8 cellular contexts compared by ENCODE assay signal in the genomic region with DNA sequence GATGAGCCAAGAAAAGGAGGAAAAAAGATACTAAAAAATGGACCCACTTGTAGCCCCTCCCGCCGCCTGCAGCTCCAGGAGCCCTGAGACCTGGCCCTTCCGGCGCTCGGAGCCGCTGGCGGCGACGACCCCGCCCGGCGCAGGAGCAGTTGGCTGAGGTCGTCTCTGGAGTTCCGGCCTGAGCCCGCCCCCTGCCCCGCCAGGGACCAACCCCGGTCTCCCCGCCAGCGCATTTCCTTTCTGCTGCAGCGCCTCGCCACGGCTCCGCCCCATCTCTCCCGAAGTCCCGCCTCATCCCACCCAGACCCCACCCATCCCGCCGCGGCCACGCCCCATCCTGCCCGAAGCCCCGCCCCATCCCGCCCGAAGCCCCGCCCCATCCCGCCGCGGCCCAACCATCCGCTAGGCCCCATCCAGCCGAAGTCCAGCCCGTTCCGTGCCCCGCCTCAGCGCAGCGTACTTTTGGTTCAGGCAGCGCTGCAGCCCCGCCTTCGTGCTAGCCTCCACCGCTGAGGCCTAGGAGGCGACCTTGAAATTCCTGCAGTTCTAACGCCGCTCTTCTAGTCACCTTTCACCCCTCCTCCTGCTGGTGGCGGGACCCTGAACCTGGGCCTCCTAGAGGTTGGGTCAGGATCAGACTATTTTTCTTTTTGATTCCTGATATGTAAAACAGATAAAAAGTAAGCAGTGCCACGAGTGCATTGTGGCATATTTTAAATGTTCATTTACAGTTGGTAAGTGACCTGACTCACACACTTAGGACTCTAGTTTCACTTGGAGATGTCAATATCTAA. TPM values are rescaled to one million over a fixed set of nuclear protein-coding genes. Genes with fewer than 3 reads are reported as not detected.
DNase-seq lines count a peak whose midpoint lies in the region; ATAC-seq, FAIRE-seq and TF ChIP-seq lines count a peak whose summit lies in the region.

A gene with protein sequence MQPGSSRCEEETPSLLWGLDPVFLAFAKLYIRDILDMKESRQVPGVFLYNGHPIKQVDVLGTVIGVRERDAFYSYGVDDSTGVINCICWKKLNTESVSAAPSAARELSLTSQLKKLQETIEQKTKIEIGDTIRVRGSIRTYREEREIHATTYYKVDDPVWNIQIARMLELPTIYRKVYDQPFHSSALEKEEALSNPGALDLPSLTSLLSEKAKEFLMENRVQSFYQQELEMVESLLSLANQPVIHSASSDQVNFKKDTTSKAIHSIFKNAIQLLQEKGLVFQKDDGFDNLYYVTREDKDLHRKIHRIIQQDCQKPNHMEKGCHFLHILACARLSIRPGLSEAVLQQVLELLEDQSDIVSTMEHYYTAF (minus strand): TSS at position 132 of the 794 bp plus-strand sequence. CDS start 590 bp downstream, outside the sequence.

- H3K9me2 ChIP-seq in Loucy (replicated peaks; ENCODE audit: low read depth, low read length) = no peaks in the 10 kb centered on the region

- H3K9ac ChIP-seq in Loucy (ENCODE audit: low read depth, low read length, poor library complexity, severe bottlenecking) = peak within 1 kb of the TSS; percentile 93

- no peak for FAIRE-seq in H54 (lab: Jason Lieb, UNC)

- TF ChIP-seq CTCF in Loucy (conservative IDR thresholded peaks at IDR 0.05; ENCODE audit: low read length) = no peak; the same call in 1 of the 2 replicates
- no peak for TF ChIP-seq CTCF in fibroblast of the aortic adventitia (IDR thresholded peaks at IDR 0.05; ENCODE audit: insufficient read depth, low read length)
- peak; percentile 11 for TF ChIP-seq CTCF in nephron progenitor cell (IDR thresholded peaks at IDR 0.05)

- H3K79me2 ChIP-seq in Loucy (ENCODE audit: insufficient read depth, low read length) = peaks cover 35% of the 10 kb centered on the region

- H3K36me3 ChIP-seq in Loucy (ENCODE audit: insufficient read depth, low read length) = 0 out of 2 replicates have a peak, but pooled peaks cover 6% of the 10 kb centered on the region

- TF ChIP-seq POLR2A in H54 (IDR thresholded peaks at IDR 0.05; ENCODE audit: low read depth, low read length) (peak; percentile 87), Raji (IDR thresholded peaks at IDR 0.05; ENCODE audit: insufficient read depth, low read depth, low read length) (peak; percentile 88)

- H3K4me1 Mint-ChIP-seq in nephron progenitor cell = peaks cover 39% of the 10 kb centered on the region
- peaks cover 34% of the 10 kb centered on the region for H3K4me1 Mint-ChIP-seq in stimulated activated naive CD8-positive, alpha-beta T cell treated with anti-CD3 and anti-CD28 coated beads, Interleukin-15, amount 100 ng/mL, for 72 hours

- H3K36me3 Mint-ChIP-seq in nephron progenitor cell (ENCODE audit: low read depth) = peaks cover 20% of the 10 kb centered on the region

- H3K4me3 Mint-ChIP-seq in nephron progenitor cell = peak within 1 kb of the TSS; percentile 95
- peak within 1 kb of the TSS; percentile 92 to 96 for H3K4me3 Mint-ChIP-seq in stimulated activated naive CD8-positive, alpha-beta T cell treated with anti-CD3 and anti-CD28 coated beads, Interleukin-15, amount 100 ng/mL, for 72 hours

- peaks cover 4% of the 10 kb centered on the region for H3K27me3 Mint-ChIP-seq in nephron progenitor cell (ENCODE audit: low read depth, poor library complexity)
- H3K27me3 Mint-ChIP-seq in stimulated activated naive CD8-positive, alpha-beta T cell treated with anti-CD3 and anti-CD28 coated beads, Interleukin-15, amount 100 ng/mL, for 72 hours = no peaks in the 10 kb centered on the region

- peaks cover 10% of the 10 kb centered on the region for H3K9me3 Mint-ChIP-seq in nephron progenitor cell
- H3K9me3 Mint-ChIP-seq in stimulated activated naive CD8-positive, alpha-beta T cell treated with anti-CD3 and anti-CD28 coated beads, Interleukin-15, amount 100 ng/mL, for 72 hours = peaks cover 7 to 8% of the 10 kb centered on the region in 2 donors

- ATAC-seq in stimulated activated naive CD8-positive, alpha-beta T cell treated with anti-CD3 and anti-CD28 coated beads, Interleukin-15, amount 100 ng/mL, for 72 hours = peak; percentile 94

- H3K4me3 ChIP-seq in Loucy (ENCODE audit: low read length, poor library complexity, severe bottlenecking) = peak within 1 kb of the TSS; percentile 85
- peak within 1 kb of the TSS; percentile 87 for H3K4me3 ChIP-seq in fibroblast of the aortic adventitia (ENCODE audit: low read depth, low read length)

- H3K9me3 ChIP-seq in Loucy (ENCODE audit: insufficient read depth, low read depth, low read length) = peaks cover 10% of the 10 kb centered on the region; the same call in 1 of the 2 replicates

- H4K20me1 ChIP-seq in Loucy (ENCODE audit: insufficient read depth, low read length, poor library complexity, severe bottlenecking) = no peaks in the 10 kb centered on the region

- no peaks in the 10 kb centered on the region for H3F3A ChIP-seq in Loucy (ENCODE audit: low read depth)

- peak within 1 kb of the TSS; percentile 99 for H3K27ac Mint-ChIP-seq in nephron progenitor cell
- H3K27ac Mint-ChIP-seq in stimulated activated naive CD8-positive, alpha-beta T cell treated with anti-CD3 and anti-CD28 coated beads, Interleukin-15, amount 100 ng/mL, for 72 hours = peak within 1 kb of the TSS; percentile 95

- H3K4me1 ChIP-seq in Loucy (ENCODE audit: insufficient read depth, low read length, poor library complexity, severe bottlenecking) = peaks cover 35% of the 10 kb centered on the region

- DNase-seq in ELF-1 (ENCODE audit: low read depth, low spot score) (peak; percentile 96), H54 (ENCODE audit: insufficient read length, low spot score) (peak; percentile 87), fibroblast of the aortic adventitia (ENCODE audit: low read depth) (peak; percentile 96), nephron progenitor cell (peak; percentile 96)
- DNase-seq in activated effector memory CD4-positive, alpha-beta T cell treated with Interleukin-2 at 50 U/mL for 16 hours = peak; percentile 94
- DNase-seq in stimulated activated naive CD8-positive, alpha-beta T cell treated with anti-CD3 and anti-CD28 coated beads, Interleukin-15, amount 100 ng/mL, for 72 hours = peak; percentile 96 to 97

- H3K27me3 ChIP-seq in Loucy (ENCODE audit: insufficient read depth, low read length, poor library complexity, severe bottlenecking) = no peaks in the 10 kb centered on the region

- peak within 1 kb of the TSS; percentile 78 for H2AFZ ChIP-seq in Loucy (ENCODE audit: low read length)

- peak within 1 kb of the TSS; percentile 93 for H3K4me2 ChIP-seq in Loucy (ENCODE audit: low read depth, low read length, poor library complexity, severe bottlenecking)

RNA-seq across cellular contexts. Expression of the gene that starts here (rescaled TPM):
- 18.4 and 34.9 TPM in 2 replicates for total RNA-seq in fibroblast of the aortic adventitia (ENCODE audit: low replicate concordance)

Comparison
In these comparisons a context has a peak if more than half of its experiments do, and no peak if none do; other contexts are left out.
1. Peak in every context shown above with its lines: DNase-seq, ATAC-seq and H3K4me3 ChIP-seq.